ENCODE assay signal across 27 cellular contexts in the genomic region with DNA sequence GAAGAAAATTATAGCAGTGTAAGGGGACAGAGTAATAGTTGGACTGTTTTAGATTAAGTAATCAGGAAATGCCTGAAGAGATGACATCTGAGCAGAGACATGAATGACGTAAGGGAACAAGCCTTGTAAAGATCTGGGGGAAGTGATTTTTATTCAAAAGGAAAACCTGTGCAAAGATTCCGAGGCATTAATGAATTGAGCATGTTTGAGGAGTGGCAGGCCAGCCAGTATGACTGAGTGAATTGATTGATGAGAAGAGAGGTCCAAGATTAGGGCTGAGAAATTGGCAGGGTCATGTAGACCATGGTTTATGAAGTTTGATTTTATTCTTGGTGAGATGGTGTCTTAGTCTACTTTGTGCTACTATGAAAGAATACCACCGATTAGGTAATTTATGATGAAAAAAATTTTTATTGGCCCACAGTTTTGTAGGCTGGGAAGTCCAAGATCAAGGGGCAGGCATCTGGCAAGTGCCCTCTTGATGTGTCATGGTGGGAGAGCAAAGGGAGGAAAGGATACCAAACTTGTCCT.
DNase-seq lines count a peak whose midpoint lies in the region; ATAC-seq and TF ChIP-seq lines count a peak whose summit lies in the region.
"Had no signal": no experiment of that assay in that cellular context is flagged by ENCODE, and none has a peak within 500 bp of the region (broad histone marks: within the 10 kb centered on the region; RNA-seq: fewer than 3 reads in every experiment).

No MANE protein-coding gene starts in this region.

- in situ Hi-C loops in brain microvascular endothelial cell (cut with HindIII; ENCODE audit: low pct_ligation_motif_present, low sequenced_read_pairs): no loop called here

- peak; percentile 82 for DNase-seq in A673 (ENCODE audit: low spot score)
- peak; percentile 24 for DNase-seq in brain microvascular endothelial cell
- DNase-seq in fibroblast of villous mesenchyme (ENCODE audit: low read depth): peak; percentile 56
- no peak for DNase-seq in NCI-H2171 (lab: John Stamatoyannopoulos, UW)
- no peak for DNase-seq in activated CD4-positive, alpha-beta memory T cell treated with anti-CD3 and anti-CD28 coated beads, Interleukin-2, amount 10 ng/mL, durations not matched to agents 7 days and 5 days
- no peak for DNase-seq in T-helper 2 cell
- DNase-seq: activated B cell treated with CpG ODN at 0.5 μM for 24 hours; activated CD8-positive, alpha-beta T cell treated with anti-CD3 and anti-CD28 coated beads for 36 hours; caudate nucleus; CD4-positive, CD25-positive, alpha-beta regulatory T cell; DMS153; erythroblast; head of caudate nucleus; left colon; midbrain; NCI-H1048; NCI-H2029; OCI-M1; SJCRH30; stimulated activated naive CD8-positive, alpha-beta T cell treated with anti-CD3 and anti-CD28 coated beads, Interleukin-15, Interleukin-2, amounts not matched to agents 100 U/mL and 50 U/mL, for 24 hours; tibial artery had no signal

- intact Hi-C loops in A673 (cut with micrococcal nuclease; ENCODE audit: unreplicated experiment): no loop called here

- no peak overlapping the region for H3K4me3 Mint-ChIP-seq in activated CD4-positive, alpha-beta memory T cell treated with anti-CD3 and anti-CD28 coated beads, Interleukin-2, amount 10 ng/mL, durations not matched to agents 7 days and 5 days
- H3K4me3 Mint-ChIP-seq: activated B cell treated with CpG ODN at 0.5 μM for 24 hours; activated CD8-positive, alpha-beta T cell treated with anti-CD3 and anti-CD28 coated beads for 36 hours; CD4-positive, CD25-positive, alpha-beta regulatory T cell; natural killer cell treated with Interleukin-12 subunit alpha and Interleukin-12 subunit beta and Interleukin-15 and Interleukin-18, amount 100 ng/mL, for 72 hours; T-helper 2 cell treated with Interferon-gamma antibody and Interleukin-4, amounts not matched to agents 5 μg/mL and 100 μg/mL, for 36 hours had no signal

- no peaks in the 10 kb centered on the region for H3K4me1 Mint-ChIP-seq in activated CD4-positive, alpha-beta memory T cell treated with anti-CD3 and anti-CD28 coated beads, Interleukin-2, amount 10 ng/mL, durations not matched to agents 7 days and 5 days
- H3K4me1 Mint-ChIP-seq: activated B cell treated with CpG ODN at 0.5 μM for 24 hours; CD4-positive, CD25-positive, alpha-beta regulatory T cell had no signal

- H3K27ac ChIP-seq in A673 (ENCODE audit: low read depth, low read length, poor library complexity, severe bottlenecking): peak overlapping the region; percentile 59
- no peak overlapping the region for H3K27ac ChIP-seq in HEK293 (ENCODE audit: extremely low read depth, low read depth, low read length)
- H3K27ac ChIP-seq in brain microvascular endothelial cell: no peak overlapping the region
- H3K27ac ChIP-seq: SJCRH30, skin epidermis, tibial artery had no signal

- H3K4me3 ChIP-seq in A673 (ENCODE audit: low read depth, low read length, poor library complexity, severe bottlenecking) (no peak overlapping the region), HEK293 (ENCODE audit: low read depth, low read length) (no peak overlapping the region), brain microvascular endothelial cell (ENCODE audit: low read depth, low read length) (no peak overlapping the region), fibroblast of villous mesenchyme (ENCODE audit: low read depth, low read length) (no peak overlapping the region)
- H3K4me3 ChIP-seq: SJCRH30, skin epidermis, tibial artery had no signal

- POLR2A ChIA-PET in A673 (lab: Charles Lee; ENCODE audit: low non-redundant PET): no interaction called here
- POLR2A ChIA-PET in HEK293 (lab: Yijun Ruan, JAX): no interaction called here
- POLR2A ChIA-PET in activated CD4-positive, alpha-beta memory T cell treated with anti-CD3 and anti-CD28 coated beads, Interleukin-2, amount 10 ng/mL, durations not matched to agents 7 days and 5 days (lab: Charles Lee): no interaction called here

- H3K27me3 Mint-ChIP-seq in activated CD4-positive, alpha-beta memory T cell treated with anti-CD3 and anti-CD28 coated beads, Interleukin-2, amount 10 ng/mL, durations not matched to agents 7 days and 5 days: peaks cover 20% of the 10 kb centered on the region

- no peak for ATAC-seq in GM21619 (IDR thresholded peaks at IDR 0.05; ENCODE audit: unreplicated experiment)
- ATAC-seq: activated CD8-positive, alpha-beta T cell treated with anti-CD3 and anti-CD28 coated beads for 36 hours; HCT116; left colon; natural killer cell treated with Interleukin-12 subunit alpha and Interleukin-12 subunit beta and Interleukin-15 and Interleukin-18, amount 100 ng/mL, for 72 hours; stimulated activated naive CD8-positive, alpha-beta T cell treated with anti-CD3 and anti-CD28 coated beads, Interleukin-15, Interleukin-2, amounts not matched to agents 100 U/mL and 50 U/mL, for 24 hours had no signal

- TF ChIP-seq CTCF in A673 (conservative IDR thresholded peaks at IDR 0.05; ENCODE audit: low read depth, low read length) (no peak), HEK293 (tag by site-specific recombination; IDR thresholded peaks at IDR 0.05) (no peak), brain microvascular endothelial cell (IDR thresholded peaks at IDR 0.05; ENCODE audit: low read depth, low read length, missing control alignments) (no peak), fibroblast of villous mesenchyme (IDR thresholded peaks at IDR 0.05; ENCODE audit: insufficient read depth, low read depth, low read length) (no peak)

- H3K36me3 ChIP-seq in A673 (ENCODE audit: insufficient read depth, low read length, poor library complexity, severe bottlenecking) (no peaks in the 10 kb centered on the region), HEK293 (ENCODE audit: control insufficient read depth in 2 of 2, insufficient read depth in 1 of 2, low read length in 2 of 2) (no peaks in the 10 kb centered on the region; a peak in 1 of 3 replicates), brain microvascular endothelial cell (replicated peaks) (no peaks in the 10 kb centered on the region)
- H3K36me3 ChIP-seq: SJCRH30, tibial artery had no signal

- CTCF ChIA-PET in A673 (lab: Charles Lee): no interaction called here
- CTCF ChIA-PET in HEK293 (lab: Yijun Ruan, JAX): no interaction called here
- CTCF ChIA-PET in activated CD4-positive, alpha-beta memory T cell treated with anti-CD3 and anti-CD28 coated beads, Interleukin-2, amount 10 ng/mL, durations not matched to agents 7 days and 5 days (lab: Charles Lee): no interaction called here

- H3K4me1 ChIP-seq in A673 (ENCODE audit: insufficient read depth, low read length, poor library complexity, severe bottlenecking): peaks cover 13% of the 10 kb centered on the region
- H3K4me1 ChIP-seq in HEK293 (ENCODE audit: control insufficient read depth, insufficient read depth, low read length): no peaks in the 10 kb centered on the region
- H3K4me1 ChIP-seq: SJCRH30, tibial artery had no signal

- no peaks in the 10 kb centered on the region for H3K36me3 Mint-ChIP-seq in activated CD4-positive, alpha-beta memory T cell treated with anti-CD3 and anti-CD28 coated beads, Interleukin-2, amount 10 ng/mL, durations not matched to agents 7 days and 5 days (ENCODE audit: low read depth)
- H3K36me3 Mint-ChIP-seq: CD4-positive, CD25-positive, alpha-beta regulatory T cell; natural killer cell treated with Interleukin-12 subunit alpha and Interleukin-12 subunit beta and Interleukin-15 and Interleukin-18, amount 100 ng/mL, for 72 hours had no signal

- no peaks in the 10 kb centered on the region for H3K9me3 Mint-ChIP-seq in activated CD4-positive, alpha-beta memory T cell treated with anti-CD3 and anti-CD28 coated beads, Interleukin-2, amount 10 ng/mL, durations not matched to agents 7 days and 5 days
- H3K9me3 Mint-ChIP-seq: activated CD8-positive, alpha-beta T cell treated with anti-CD3 and anti-CD28 coated beads for 36 hours; T-helper 2 cell treated with Interferon-gamma antibody and Interleukin-4, amounts not matched to agents 5 μg/mL and 100 μg/mL, for 36 hours had no signal

- BruUV-seq in A673 (replicated peaks; lab: Mats Ljungman, UMichigan): TSS peak; percentile 92

- no peaks in the 10 kb centered on the region for H3K27me3 ChIP-seq in A673 (replicated peaks; ENCODE audit: insufficient read depth, low read depth, low read length, poor library complexity)
- H3K27me3 ChIP-seq in brain microvascular endothelial cell (replicated peaks): no peaks in the 10 kb centered on the region
- H3K27me3 ChIP-seq: SJCRH30, tibial artery had no signal

- no peaks in the 10 kb centered on the region for H3K9me3 ChIP-seq in A673 (ENCODE audit: low read depth, low read length, poor library complexity, severe bottlenecking)
- no peaks in the 10 kb centered on the region for H3K9me3 ChIP-seq in HEK293 (ENCODE audit: control insufficient read depth, insufficient read depth, low read depth, low read length)
- H3K9me3 ChIP-seq: tibial artery had no signal

- H3K27ac Mint-ChIP-seq in activated CD4-positive, alpha-beta memory T cell treated with anti-CD3 and anti-CD28 coated beads, Interleukin-2, amount 10 ng/mL, durations not matched to agents 7 days and 5 days: no peak overlapping the region
- H3K27ac Mint-ChIP-seq: activated B cell treated with CpG ODN at 0.5 μM for 24 hours; activated CD8-positive, alpha-beta T cell treated with anti-CD3 and anti-CD28 coated beads for 36 hours; CD4-positive, CD25-positive, alpha-beta regulatory T cell; natural killer cell treated with Interleukin-12 subunit alpha and Interleukin-12 subunit beta and Interleukin-15 and Interleukin-18, amount 100 ng/mL, for 72 hours; T-helper 2 cell treated with Interferon-gamma antibody and Interleukin-4, amounts not matched to agents 5 μg/mL and 100 μg/mL, for 36 hours had no signal

TF ChIP-seq in HEK293, 187 proteins besides CTCF, POLR2A, EP300 and RAD21 (continues in another document):
- TF ChIP-seq, protein P1, sequence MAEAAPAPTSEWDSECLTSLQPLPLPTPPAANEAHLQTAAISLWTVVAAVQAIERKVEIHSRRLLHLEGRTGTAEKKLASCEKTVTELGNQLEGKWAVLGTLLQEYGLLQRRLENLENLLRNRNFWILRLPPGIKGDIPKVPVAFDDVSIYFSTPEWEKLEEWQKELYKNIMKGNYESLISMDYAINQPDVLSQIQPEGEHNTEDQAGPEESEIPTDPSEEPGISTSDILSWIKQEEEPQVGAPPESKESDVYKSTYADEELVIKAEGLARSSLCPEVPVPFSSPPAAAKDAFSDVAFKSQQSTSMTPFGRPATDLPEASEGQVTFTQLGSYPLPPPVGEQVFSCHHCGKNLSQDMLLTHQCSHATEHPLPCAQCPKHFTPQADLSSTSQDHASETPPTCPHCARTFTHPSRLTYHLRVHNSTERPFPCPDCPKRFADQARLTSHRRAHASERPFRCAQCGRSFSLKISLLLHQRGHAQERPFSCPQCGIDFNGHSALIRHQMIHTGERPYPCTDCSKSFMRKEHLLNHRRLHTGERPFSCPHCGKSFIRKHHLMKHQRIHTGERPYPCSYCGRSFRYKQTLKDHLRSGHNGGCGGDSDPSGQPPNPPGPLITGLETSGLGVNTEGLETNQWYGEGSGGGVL (tag by site-specific recombination; IDR thresholded peaks at IDR 0.05): no peak
- no peak for TF ChIP-seq ZNF426 (tag by site-specific recombination; IDR thresholded peaks at IDR 0.05)
- TF ChIP-seq ZNF248 (tag by site-specific recombination; IDR thresholded peaks at IDR 0.05): no peak
- no peak for TF ChIP-seq ZNF112 (tag by site-specific recombination; IDR thresholded peaks at IDR 0.05)
- no peak for TF ChIP-seq SETDB1 (IDR thresholded peaks at IDR 0.05; ENCODE audit: insufficient read length, low read length)

Comparison
In these comparisons a context has a peak if more than half of its experiments do, and no peak if none do; other contexts are left out.
1. DNase-seq: peak in A673 (single experiment), brain microvascular endothelial cell (single experiment) and fibroblast of villous mesenchyme (single experiment); none in NCI-H2171 (single experiment), activated CD4-positive, alpha-beta memory T cell treated with anti-CD3 and anti-CD28 coated beads, Interleukin-2, amount 10 ng/mL, durations not matched to agents 7 days and 5 days (single experiment) and T-helper 2 cell (0 of 5).